ENCODE assay signal across 23 cellular contexts in the genomic region with DNA sequence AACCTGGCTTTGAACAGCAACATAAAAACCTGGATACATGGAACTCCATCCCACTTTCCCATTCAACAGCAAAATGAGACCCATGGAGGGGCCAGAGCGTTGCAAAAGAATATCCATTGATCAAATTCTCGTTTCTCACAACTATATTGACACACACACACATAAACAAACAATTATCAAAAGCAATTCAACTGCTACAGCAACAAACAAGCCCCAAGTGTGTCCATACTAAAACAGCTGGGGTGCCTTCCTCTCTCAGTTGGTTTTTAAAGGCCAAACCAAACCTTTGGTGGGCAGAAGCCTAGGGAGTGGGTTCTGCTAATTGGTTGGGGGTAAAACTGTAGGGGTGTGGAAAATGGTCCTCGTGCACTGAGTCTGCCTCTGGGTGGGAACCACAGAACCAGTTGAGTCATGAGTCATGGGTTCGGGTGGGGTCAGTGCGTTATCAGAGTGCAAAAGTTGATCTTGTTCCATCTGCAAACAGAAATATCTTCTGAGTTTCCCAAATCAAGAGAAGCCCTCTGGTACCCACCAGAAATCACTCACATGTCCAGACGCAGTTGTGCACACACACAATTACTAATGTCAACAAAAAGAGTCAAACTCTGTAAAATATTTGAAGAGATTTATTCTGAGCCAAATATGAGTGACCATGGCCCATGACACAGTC. TPM values are rescaled to one million over a fixed set of nuclear protein-coding genes. Genes with fewer than 3 reads are reported as not detected.
"Had no signal": no experiment of that assay in that cellular context is flagged by ENCODE, and none has a peak within 500 bp of the region (broad histone marks: within the 10 kb centered on the region; RNA-seq: fewer than 3 reads in every experiment).

No MANE protein-coding gene starts in this region.

- H3K9me3 ChIP-seq: tibial artery had no signal

- H3K4me3 Mint-ChIP-seq: activated CD8-positive, alpha-beta memory T cell treated with anti-CD3 and anti-CD28 coated beads, Interleukin-2, amount 10 ng/mL, durations not matched to agents 7 days and 5 days; activated naive CD8-positive, alpha-beta T cell; activated T-cell treated with anti-CD3 and anti-CD28 coated beads, Interleukin-2, amount 50 U/mL, for 4 hours; brain; naive thymus-derived CD8-positive, alpha-beta T cell; stimulated activated memory B cell treated with anti-CD40 and anti-IgM and Interleukin-4, amounts not matched to agents 10 μg/mL and 1 μg/mL and 100 μg/mL, for 72 hours had no signal

- H3K27ac ChIP-seq: epithelial cell of prostate, left ventricle myocardium inferior, tibial artery, VCaP had no signal

- ATAC-seq: activated CD8-positive, alpha-beta memory T cell treated with anti-CD3 and anti-CD28 coated beads, Interleukin-2, amount 10 ng/mL, durations not matched to agents 7 days and 5 days; activated T-cell treated with anti-CD3 and anti-CD28 coated beads, Interleukin-2, amount 50 U/mL, for 4 hours; naive thymus-derived CD8-positive, alpha-beta T cell; stimulated activated memory B cell treated with anti-CD40 and anti-IgM and Interleukin-4, amounts not matched to agents 10 μg/mL and 1 μg/mL and 100 μg/mL, for 72 hours had no signal

- H3K27me3 ChIP-seq: tibial artery had no signal

- H3K36me3 ChIP-seq: left ventricle myocardium inferior, tibial artery had no signal

- H3K36me3 Mint-ChIP-seq: brain had no signal

- DNase-seq: activated CD4-positive, alpha-beta T cell treated with anti-CD3 and anti-CD28 coated beads for 1 hour; activated CD4-positive, alpha-beta T cell treated with anti-CD3 and anti-CD28 coated beads, Interleukin-2, amount 50 U/mL, for 48 hours; activated CD8-positive, alpha-beta memory T cell treated with anti-CD3 and anti-CD28 coated beads, Interleukin-2, amount 10 ng/mL, durations not matched to agents 7 days and 5 days; activated gamma-delta T cell; activated T-cell treated with anti-CD3 and anti-CD28 coated beads, Interleukin-2, amount 50 U/mL, for 4 hours; amniotic stem cell; central memory CD4-positive, alpha-beta T cell; cortex of kidney; effector CD8-positive, alpha-beta T cell; hippocampal formation; kidney; left ventricle myocardium inferior; naive thymus-derived CD8-positive, alpha-beta T cell; stimulated activated CD4-positive, alpha-beta T cell treated with anti-CD3 and anti-CD28 coated beads, Interleukin-2, amount 100 ng/mL, for 48 hours; tibial artery had no signal

- H3K4me1 Mint-ChIP-seq: activated CD8-positive, alpha-beta memory T cell treated with anti-CD3 and anti-CD28 coated beads, Interleukin-2, amount 10 ng/mL, durations not matched to agents 7 days and 5 days; brain; naive thymus-derived CD8-positive, alpha-beta T cell; stimulated activated memory B cell treated with anti-CD40 and anti-IgM and Interleukin-4, amounts not matched to agents 10 μg/mL and 1 μg/mL and 100 μg/mL, for 72 hours had no signal

- H3K4me1 ChIP-seq: left ventricle myocardium inferior, tibial artery had no signal

- H3K4me3 ChIP-seq: left ventricle myocardium inferior, tibial artery had no signal

- H3K27ac Mint-ChIP-seq: activated CD8-positive, alpha-beta memory T cell treated with anti-CD3 and anti-CD28 coated beads, Interleukin-2, amount 10 ng/mL, durations not matched to agents 7 days and 5 days; activated naive CD8-positive, alpha-beta T cell; brain; naive thymus-derived CD8-positive, alpha-beta T cell; stimulated activated memory B cell treated with anti-CD40 and anti-IgM and Interleukin-4, amounts not matched to agents 10 μg/mL and 1 μg/mL and 100 μg/mL, for 72 hours had no signal

- H3K27me3 Mint-ChIP-seq: activated naive CD8-positive, alpha-beta T cell; stimulated activated memory B cell treated with anti-CD40 and anti-IgM and Interleukin-4, amounts not matched to agents 10 μg/mL and 1 μg/mL and 100 μg/mL, for 72 hours had no signal

RNA-seq across cellular contexts. Expression of a gene that starts 18.5 kb away (rescaled TPM):
- total RNA-seq: glomerular endothelial cell; kidney; left ventricle myocardium inferior; mucosa of gallbladder; naive thymus-derived CD8-positive, alpha-beta T cell; renal cortical epithelial cell had no signal

RNA-seq across cellular contexts. Expression of a gene that starts 31.1 kb away (rescaled TPM):
- total RNA-seq: activated CD8-positive, alpha-beta memory T cell treated with anti-CD3 and anti-CD28 coated beads, Interleukin-2, amount 10 ng/mL, durations not matched to agents 7 days and 5 days; glomerular endothelial cell; kidney; left ventricle myocardium inferior; naive thymus-derived CD8-positive, alpha-beta T cell; renal cortical epithelial cell had no signal

RNA-seq across cellular contexts. Expression of a gene that starts 41.6 kb away (rescaled TPM):
- total RNA-seq: activated CD8-positive, alpha-beta memory T cell treated with anti-CD3 and anti-CD28 coated beads, Interleukin-2, amount 10 ng/mL, durations not matched to agents 7 days and 5 days; activated T-cell treated with anti-CD3 and anti-CD28 coated beads, Interleukin-2, amount 50 U/mL, for 4 hours; glomerular endothelial cell; kidney; left ventricle myocardium inferior; mucosa of gallbladder; naive thymus-derived CD8-positive, alpha-beta T cell; renal cortical epithelial cell had no signal

RNA-seq across cellular contexts. Expression of a gene that starts 58.7 kb away (rescaled TPM):
- total RNA-seq: activated CD8-positive, alpha-beta memory T cell treated with anti-CD3 and anti-CD28 coated beads, Interleukin-2, amount 10 ng/mL, durations not matched to agents 7 days and 5 days; activated T-cell treated with anti-CD3 and anti-CD28 coated beads, Interleukin-2, amount 50 U/mL, for 4 hours; glomerular endothelial cell; naive thymus-derived CD8-positive, alpha-beta T cell; renal cortical epithelial cell had no signal
